ENCODE assay signal across 11 cellular contexts in genomic region chr13:40692946-40693345, GRCh38.
DNase-seq lines count a peak whose midpoint lies in the region; ATAC-seq and TF ChIP-seq lines count a peak whose summit lies in the region.
"Had no signal": no experiment of that assay in that cellular context is flagged by ENCODE, and none has a peak within 500 bp of the region (broad histone marks: within the 10 kb centered on the region; RNA-seq: fewer than 3 reads in every experiment).

No MANE protein-coding gene starts in this region.

- no peaks in the 10 kb centered on the region for H3K9me3 ChIP-seq in WERI-Rb-1 (ENCODE audit: severe bottlenecking)

- no peaks in the 10 kb centered on the region for H3K27me3 ChIP-seq in WERI-Rb-1 (ENCODE audit: insufficient read depth, low read depth, severe bottlenecking)

- no peak overlapping the region for H3K27ac ChIP-seq in WERI-Rb-1
- H3K27ac ChIP-seq: coronary artery had no signal

- DNase-seq in RKO (ENCODE audit: low spot score) (peak; percentile 16), HUDEP-2 (lab: John Stamatoyannopoulos, UW; ENCODE audit: unreplicated experiment in 76 of 76) (no peak), NCI-H146 (lab: John Stamatoyannopoulos, UW) (no peak), WERI-Rb-1 (no peak)
- DNase-seq: activated CD4-positive, CD25-positive, alpha-beta regulatory T cell treated with anti-CD3 and anti-CD28 coated beads, Interleukin-2, amount 50 U/mL, for 72 hours; NCI-H187 treated with DMSO at 0.1 percent for 48 hours had no signal

- no peaks in the 10 kb centered on the region for H3K36me3 ChIP-seq in WERI-Rb-1

- no peak for TF ChIP-seq CTCF in WERI-Rb-1 (IDR thresholded peaks at IDR 0.05; ENCODE audit: low read depth, low read length)

- peak; percentile 71 for ATAC-seq in GM19397 (IDR thresholded peaks at IDR 0.05; ENCODE audit: unreplicated experiment)
- ATAC-seq in HG03060 (IDR thresholded peaks at IDR 0.05; ENCODE audit: low read depth, unreplicated experiment), result peak; percentile 81
- no peak for ATAC-seq in GM19452 (IDR thresholded peaks at IDR 0.05; ENCODE audit: unreplicated experiment)
- ATAC-seq: sciatic nerve had no signal

- no peak overlapping the region for H3K4me3 ChIP-seq in WERI-Rb-1 (ENCODE audit: low read depth, low read length)
- H3K4me3 ChIP-seq: coronary artery had no signal
